ENCODE assay signal across 8 cellular contexts in the genomic region with DNA sequence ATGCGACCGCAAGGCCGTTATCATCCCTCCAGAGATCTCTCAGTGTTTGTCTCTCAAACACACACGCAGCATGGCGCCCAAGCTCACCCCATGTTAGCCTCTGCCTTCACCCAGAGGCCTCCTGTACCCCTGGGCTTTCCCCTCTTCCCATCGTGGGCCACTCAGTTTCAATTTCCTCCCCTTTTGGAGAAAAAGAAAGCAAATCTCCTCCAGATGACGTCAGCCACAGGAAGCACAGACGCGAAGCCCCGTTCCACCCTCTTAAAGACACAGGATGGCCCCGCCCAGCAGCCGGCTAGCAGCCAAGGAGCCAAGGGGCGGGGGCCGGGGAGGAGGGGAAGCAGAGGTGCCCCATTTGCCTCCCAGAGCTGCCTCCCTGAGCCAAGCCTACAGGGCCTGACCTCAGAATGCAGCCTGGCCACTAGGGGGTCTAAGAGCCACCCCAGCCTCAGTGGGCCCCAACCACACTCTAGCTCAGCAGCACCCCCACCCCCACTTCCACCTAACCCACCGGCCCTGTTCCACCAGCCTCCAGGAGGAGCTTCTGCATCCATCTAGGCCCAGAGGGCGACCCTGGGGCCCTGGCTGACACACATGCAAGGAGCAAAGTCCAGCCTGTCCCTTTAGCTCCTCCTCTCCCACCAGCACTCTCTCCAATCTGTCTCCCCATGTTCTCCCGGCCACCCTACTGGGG. TPM values are rescaled to one million over a fixed set of nuclear protein-coding genes. Genes with fewer than 3 reads are reported as not detected.
DNase-seq lines count a peak whose midpoint lies in the region; ATAC-seq and TF ChIP-seq lines count a peak whose summit lies in the region.

No MANE protein-coding gene starts in this region.

- peaks cover 44 to 63% of the 10 kb centered on the region in 2 donors for H3K36me3 Mint-ChIP-seq in CD14-positive monocyte
- H3K36me3 Mint-ChIP-seq in activated CD4-positive, alpha-beta memory T cell treated with anti-CD3 and anti-CD28 coated beads, Interleukin-2, amount 10 ng/mL, durations not matched to agents 7 days and 5 days (ENCODE audit: low read depth): peaks cover 48% of the 10 kb centered on the region

- POLR2A ChIA-PET in activated CD4-positive, alpha-beta memory T cell treated with anti-CD3 and anti-CD28 coated beads, Interleukin-2, amount 10 ng/mL, durations not matched to agents 7 days and 5 days (lab: Charles Lee): interaction anchor here (0.6 to 5.2 kb wide), 36 partner anchors 9 to 549 kb away, joined by 3 to 69 read pairs (median 5); a partner anchor contains a TSS

- peak; percentile 96 for DNase-seq in CD14-positive monocyte (ENCODE audit: low spot score)
- DNase-seq in GM19240 (ENCODE audit: insufficient read length, low spot score): peak; percentile 91
- peak; percentile 79 for DNase-seq in NCI-H82 treated with DMSO at 0.1 percent for 48 hours (lab: John Stamatoyannopoulos, UW; ENCODE audit: unreplicated experiment)
- DNase-seq in activated CD4-positive, alpha-beta memory T cell treated with anti-CD3 and anti-CD28 coated beads, Interleukin-2, amount 10 ng/mL, durations not matched to agents 7 days and 5 days: peak; percentile 97
- DNase-seq in effector CD4-positive, alpha-beta T cell: peak; percentile 90
- peak; percentile 96 for DNase-seq in lower lobe of right lung
- peak; percentile 83 to 87 (median 85) for DNase-seq in stimulated activated CD4-positive, alpha-beta T cell treated with anti-CD3 and anti-CD28 coated beads, TNF-alpha, amount 100 ng/mL, for 1 hour (ENCODE audit: low read depth in 3 of 3, low spot score in 1 of 3)

- TF ChIP-seq CTCF in CD14-positive monocyte (IDR thresholded peaks at IDR 0.05) (peak; percentile 49), lower lobe of right lung (IDR thresholded peaks at IDR 0.05) (peak; percentile 47)

- H3K27ac Mint-ChIP-seq in CD14-positive monocyte: peak overlapping the region; percentile 95 to 100 (median 97)
- H3K27ac Mint-ChIP-seq in activated CD4-positive, alpha-beta memory T cell treated with anti-CD3 and anti-CD28 coated beads, Interleukin-2, amount 10 ng/mL, durations not matched to agents 7 days and 5 days: peak overlapping the region; percentile 98

- CTCF ChIA-PET in activated CD4-positive, alpha-beta memory T cell treated with anti-CD3 and anti-CD28 coated beads, Interleukin-2, amount 10 ng/mL, durations not matched to agents 7 days and 5 days (lab: Charles Lee): interaction anchor here (0.6 to 3.6 kb wide), 22 partner anchors 9 to 658 kb away, joined by 3 to 40 read pairs (median 4); a partner anchor contains a TSS

- peak overlapping the region; percentile 97 for H3K27ac ChIP-seq in lower lobe of right lung

- peak; percentile 56 for ATAC-seq in HG03457 (IDR thresholded peaks at IDR 0.05; ENCODE audit: unreplicated experiment)
- ATAC-seq in lower lobe of right lung: peak; percentile 95

- H3K9me3 Mint-ChIP-seq in CD14-positive monocyte: no peaks in the 10 kb centered on the region
- H3K9me3 Mint-ChIP-seq in activated CD4-positive, alpha-beta memory T cell treated with anti-CD3 and anti-CD28 coated beads, Interleukin-2, amount 10 ng/mL, durations not matched to agents 7 days and 5 days: no peaks in the 10 kb centered on the region

- intact Hi-C loops in CD14-positive monocyte (cut with micrococcal nuclease) (no loop called here), lower lobe of right lung (cut with DNase I) (no loop called here)

- no peaks in the 10 kb centered on the region for H3K27me3 ChIP-seq in lower lobe of right lung (ENCODE audit: low read depth)

- H3K4me1 ChIP-seq in lower lobe of right lung: peaks cover 54% of the 10 kb centered on the region

- H3K9me3 ChIP-seq in lower lobe of right lung: no peaks in the 10 kb centered on the region

- peaks cover 38% of the 10 kb centered on the region for H3K36me3 ChIP-seq in lower lobe of right lung

- peak overlapping the region; percentile 89 to 96 for H3K4me3 Mint-ChIP-seq in CD14-positive monocyte
- H3K4me3 Mint-ChIP-seq in activated CD4-positive, alpha-beta memory T cell treated with anti-CD3 and anti-CD28 coated beads, Interleukin-2, amount 10 ng/mL, durations not matched to agents 7 days and 5 days: peak overlapping the region; percentile 83

- H3K27me3 Mint-ChIP-seq in CD14-positive monocyte (ENCODE audit: low read depth in 3 of 3): no peaks in the 10 kb centered on the region
- no peaks in the 10 kb centered on the region for H3K27me3 Mint-ChIP-seq in activated CD4-positive, alpha-beta memory T cell treated with anti-CD3 and anti-CD28 coated beads, Interleukin-2, amount 10 ng/mL, durations not matched to agents 7 days and 5 days

- H3K4me3 ChIP-seq in lower lobe of right lung: peak overlapping the region; percentile 73

- H3K4me1 Mint-ChIP-seq in CD14-positive monocyte: peaks cover 43% of the 10 kb centered on the region
- H3K4me1 Mint-ChIP-seq in activated CD4-positive, alpha-beta memory T cell treated with anti-CD3 and anti-CD28 coated beads, Interleukin-2, amount 10 ng/mL, durations not matched to agents 7 days and 5 days: peaks cover 74% of the 10 kb centered on the region

RNA-seq across cellular contexts. Expression of a gene that starts 26.5 kb away (rescaled TPM):
- 1 to 10 TPM; 1.8 to 2.8 TPM for polyA plus RNA-seq in CD14-positive monocyte
- 10 to 100 TPM; 13.4 to 15.2 TPM for total RNA-seq in activated CD4-positive, alpha-beta memory T cell treated with anti-CD3 and anti-CD28 coated beads, Interleukin-2, amount 10 ng/mL, durations not matched to agents 7 days and 5 days
- total RNA-seq in lower lobe of right lung: 5.9 TPM

RNA-seq across cellular contexts. Expression of a gene that starts 30.9 kb away (rescaled TPM):
- polyA plus RNA-seq in CD14-positive monocyte: 100 to 1,000 TPM; 242 to 266 TPM
- 100 to 1,000 TPM; 336 to 337 TPM for total RNA-seq in activated CD4-positive, alpha-beta memory T cell treated with anti-CD3 and anti-CD28 coated beads, Interleukin-2, amount 10 ng/mL, durations not matched to agents 7 days and 5 days
- 187 TPM for total RNA-seq in lower lobe of right lung

RNA-seq across cellular contexts. Expression of a gene that starts 33.0 kb away (rescaled TPM):
- polyA plus RNA-seq in CD14-positive monocyte: 100 to 1,000 TPM; 478 to 559 TPM
- 100 to 1,000 TPM; 240 to 241 TPM for total RNA-seq in activated CD4-positive, alpha-beta memory T cell treated with anti-CD3 and anti-CD28 coated beads, Interleukin-2, amount 10 ng/mL, durations not matched to agents 7 days and 5 days
- total RNA-seq in lower lobe of right lung: 153 TPM

RNA-seq across cellular contexts. Expression of a gene that starts 33.2 kb away (rescaled TPM):
- 1 to 10 TPM; 5.4 to 5.9 TPM for polyA plus RNA-seq in CD14-positive monocyte
- 10 to 100 TPM; 14.9 to 17.5 TPM for total RNA-seq in activated CD4-positive, alpha-beta memory T cell treated with anti-CD3 and anti-CD28 coated beads, Interleukin-2, amount 10 ng/mL, durations not matched to agents 7 days and 5 days
- total RNA-seq in lower lobe of right lung: 8.6 TPM

RNA-seq across cellular contexts. Expression of a gene that starts 43.2 kb away (rescaled TPM):
- polyA plus RNA-seq in CD14-positive monocyte: under 1 TPM in 1 of 2 donors, not detected in 1; 0.14 TPM
- total RNA-seq in activated CD4-positive, alpha-beta memory T cell treated with anti-CD3 and anti-CD28 coated beads, Interleukin-2, amount 10 ng/mL, durations not matched to agents 7 days and 5 days: 1 to 10 TPM; 1.7 to 1.9 TPM
- total RNA-seq in lower lobe of right lung: 94.3 TPM

Comparison
In these comparisons a context has a peak if more than half of its experiments do, and no peak if none do; other contexts are left out.
1. Peak in every context shown above with its lines: DNase-seq, ATAC-seq, H3K4me3 ChIP-seq and H3K27ac ChIP-seq.